8 cellular contexts compared by ENCODE assay signal in genomic region chrX:107627792-107628661, GRCh38. TPM values are rescaled to one million over a fixed set of nuclear protein-coding genes. Genes with fewer than 3 reads are reported as not detected.
A peak's percentile ranks its signal among the peaks of the same experiment; 100 is the strongest.
DNase-seq lines count a peak whose midpoint lies in the region; ATAC-seq and FAIRE-seq lines count a peak whose summit lies in the region.

Gene PRPS1, plus strand, starts transcription at chrX:107628510. Its CDS starts 119 bp downstream, at chrX:107628629.

- H4K8ac ChIP-seq in mesendoderm (ENCODE audit: low read depth, low read length): no peak within 1 kb of the TSS

- H2BK5ac ChIP-seq in mesendoderm (ENCODE audit: low read length): no peak within 1 kb of the TSS

- H3K4me1 ChIP-seq in endocrine pancreas (ENCODE audit: control insufficient read depth, insufficient read depth, low read length): no peaks in the 10 kb centered on the region
- H3K4me1 ChIP-seq in mesendoderm (ENCODE audit: control insufficient read depth, low read depth, low read length): no peaks in the 10 kb centered on the region

- ATAC-seq in GM21367 (IDR thresholded peaks at IDR 0.05; ENCODE audit: unreplicated experiment): peak; percentile 99

- H3K4me3 ChIP-seq in endocrine pancreas (ENCODE audit: control insufficient read depth, insufficient read depth, low read length) (peak within 1 kb of the TSS; percentile 95), mesendoderm (ENCODE audit: low read length) (peak within 1 kb of the TSS; percentile 80)

- peak within 1 kb of the TSS; percentile 80 for H3K23ac ChIP-seq in mesendoderm (ENCODE audit: low read length)

- no peak within 1 kb of the TSS for H2AK5ac ChIP-seq in mesendoderm (ENCODE audit: low read length)

- FAIRE-seq in HTR-8/SVneo (lab: Jason Lieb, UNC): peak; percentile 13

- H3K18ac ChIP-seq in mesendoderm (ENCODE audit: low read length): no peak within 1 kb of the TSS

- no peaks in the 10 kb centered on the region for H3K36me3 ChIP-seq in endocrine pancreas (ENCODE audit: control insufficient read depth, insufficient read depth, low read length)
- no peaks in the 10 kb centered on the region for H3K36me3 ChIP-seq in mesendoderm (ENCODE audit: control insufficient read depth, insufficient read depth, low read length)

- H3K4me2 ChIP-seq in mesendoderm (ENCODE audit: low read length): peak within 1 kb of the TSS; percentile 48

- no peak within 1 kb of the TSS for H4K5ac ChIP-seq in mesendoderm (ENCODE audit: low read length)

- no peak within 1 kb of the TSS for H2BK15ac ChIP-seq in mesendoderm (replicated peaks; ENCODE audit: low read depth)

- no CpG with 5 or more reads among the region's 38 CpGs for WGBS in mesendoderm (ENCODE audit: extremely low coverage, insufficient coverage, low lambda C conversion rate)

- peak within 1 kb of the TSS; percentile 48 for H3K4ac ChIP-seq in mesendoderm (ENCODE audit: low read depth, low read length)

- H3K56ac ChIP-seq in mesendoderm (ENCODE audit: low read length): peak within 1 kb of the TSS; percentile 81

- peak; percentile 87 for DNase-seq in COLO829 (ENCODE audit: low spot score)
- peak; percentile 58 for DNase-seq in HTR-8/SVneo (ENCODE audit: insufficient read length, low spot score)
- peak; percentile 91 for DNase-seq in NOMO-1 treated with dmso at 0.1 percent for 144 hours (lab: John Stamatoyannopoulos, UW; ENCODE audit: unreplicated experiment)
- DNase-seq in activated CD8-positive, alpha-beta memory T cell treated with anti-CD3 and anti-CD28 coated beads for 48 hours (ENCODE audit: low read depth in 2 of 3, low spot score in 2 of 3): peak; percentile 45 to 73 (median 47)
- DNase-seq in mesendoderm: peak; percentile 98
- DNase-seq in stimulated activated CD8-positive, alpha-beta memory T cell treated with anti-CD3 and anti-CD28 coated beads, Interleukin-15, amount 100 ng/mL, for 1 hour (ENCODE audit: low read depth): peak; percentile 74

- H3K27me3 ChIP-seq in endocrine pancreas (ENCODE audit: control insufficient read depth, insufficient read depth, low read length) (no peaks in the 10 kb centered on the region), mesendoderm (ENCODE audit: insufficient read depth, low read length, poor library complexity) (no peaks in the 10 kb centered on the region)

- peaks cover 26% of the 10 kb centered on the region for H3K79me2 ChIP-seq in mesendoderm (ENCODE audit: control insufficient read depth, insufficient read depth, low read length)

- no peak within 1 kb of the TSS for H2BK120ac ChIP-seq in mesendoderm (ENCODE audit: low read depth, low read length)

- peak within 1 kb of the TSS; percentile 28 for H3K27ac ChIP-seq in mesendoderm (ENCODE audit: low read depth, low read length)

- no peaks in the 10 kb centered on the region for H3K9me3 ChIP-seq in endocrine pancreas (ENCODE audit: control insufficient read depth, low read length)

- no peaks in the 10 kb centered on the region for H3K79me1 ChIP-seq in mesendoderm (ENCODE audit: low read length)

- H3K9ac ChIP-seq in endocrine pancreas (ENCODE audit: control insufficient read depth, insufficient read depth, low read length) (peak within 1 kb of the TSS; percentile 81), mesendoderm (ENCODE audit: low read length) (peak within 1 kb of the TSS; percentile 80)

RNA-seq across cellular contexts. Expression of gene PRPS1, which starts in this region (rescaled TPM):
- 80.3 TPM for polyA plus RNA-seq in mesendoderm (2013, experiment 1 of 2)
- 78.3 TPM for polyA plus RNA-seq in mesendoderm (2013, experiment 2 of 2)

Comparison
In these comparisons a context has a peak if more than half of its experiments do, and no peak if none do; other contexts are left out.
1. Peak in every context shown above with its lines: DNase-seq, ATAC-seq, H3K4me3 ChIP-seq and H3K27ac ChIP-seq.
2. DNase-seq: peak in every context shown above with its lines; median percentile 98 in mesendoderm; 91 in NOMO-1 treated with dmso at 0.1 percent for 144 hours; 87 in COLO829; 74 in stimulated activated CD8-positive, alpha-beta memory T cell treated with anti-CD3 and anti-CD28 coated beads, Interleukin-15, amount 100 ng/mL, for 1 hour; 58 in HTR-8/SVneo; 47 in activated CD8-positive, alpha-beta memory T cell treated with anti-CD3 and anti-CD28 coated beads for 48 hours.